In the genomic region with DNA sequence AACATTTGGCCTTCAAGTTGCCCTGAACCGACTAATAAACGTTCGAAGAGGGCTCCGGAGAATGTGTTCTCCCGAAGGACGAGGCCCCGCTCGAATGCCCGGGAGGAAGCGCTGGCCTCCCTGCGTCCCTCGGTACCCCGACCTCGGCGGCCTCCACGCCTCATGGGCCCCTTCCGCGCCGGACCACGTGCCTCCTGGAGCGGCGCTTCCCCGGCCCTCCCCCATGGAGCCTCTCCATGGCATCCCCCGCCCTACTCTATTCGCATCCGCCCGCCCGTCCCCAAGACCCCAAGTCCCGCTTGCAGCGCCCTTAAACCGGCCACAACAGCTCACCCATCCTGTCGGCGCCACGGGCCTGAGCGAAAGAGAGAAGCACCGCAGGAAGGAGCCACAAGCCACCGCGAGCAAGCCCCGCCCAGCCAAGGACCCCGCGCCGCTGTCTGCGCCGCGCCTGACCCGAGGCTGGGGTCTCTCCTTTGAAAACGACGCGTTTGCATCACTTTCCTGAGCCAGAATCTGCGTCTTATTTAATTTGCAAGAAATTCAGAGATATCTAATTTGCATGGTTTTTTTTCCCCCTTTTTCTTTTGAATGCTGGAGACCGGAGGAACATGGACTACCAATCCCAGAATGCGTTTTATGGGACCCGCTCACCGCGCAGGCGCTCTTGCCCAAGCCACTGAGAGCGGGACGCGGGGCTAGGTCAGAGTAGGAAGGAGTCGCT, we compare ENCODE assay signal across 1 cellular context.
TF ChIP-seq lines count a peak whose summit lies in the region.

TSS of gene RPS23 (minus strand) at position 368 of the 724 bp plus-strand sequence. CDS start at position 337, 31 bp downstream.

TF ChIP-seq in GM12878, 131 proteins besides CTCF, POLR2A, EP300 and RAD21 (continued from another document and continues in another):
- peak; percentile 65 for TF ChIP-seq GABPA (IDR thresholded peaks at IDR 0.05; ENCODE audit: low read depth)
- TF ChIP-seq, protein P1, sequence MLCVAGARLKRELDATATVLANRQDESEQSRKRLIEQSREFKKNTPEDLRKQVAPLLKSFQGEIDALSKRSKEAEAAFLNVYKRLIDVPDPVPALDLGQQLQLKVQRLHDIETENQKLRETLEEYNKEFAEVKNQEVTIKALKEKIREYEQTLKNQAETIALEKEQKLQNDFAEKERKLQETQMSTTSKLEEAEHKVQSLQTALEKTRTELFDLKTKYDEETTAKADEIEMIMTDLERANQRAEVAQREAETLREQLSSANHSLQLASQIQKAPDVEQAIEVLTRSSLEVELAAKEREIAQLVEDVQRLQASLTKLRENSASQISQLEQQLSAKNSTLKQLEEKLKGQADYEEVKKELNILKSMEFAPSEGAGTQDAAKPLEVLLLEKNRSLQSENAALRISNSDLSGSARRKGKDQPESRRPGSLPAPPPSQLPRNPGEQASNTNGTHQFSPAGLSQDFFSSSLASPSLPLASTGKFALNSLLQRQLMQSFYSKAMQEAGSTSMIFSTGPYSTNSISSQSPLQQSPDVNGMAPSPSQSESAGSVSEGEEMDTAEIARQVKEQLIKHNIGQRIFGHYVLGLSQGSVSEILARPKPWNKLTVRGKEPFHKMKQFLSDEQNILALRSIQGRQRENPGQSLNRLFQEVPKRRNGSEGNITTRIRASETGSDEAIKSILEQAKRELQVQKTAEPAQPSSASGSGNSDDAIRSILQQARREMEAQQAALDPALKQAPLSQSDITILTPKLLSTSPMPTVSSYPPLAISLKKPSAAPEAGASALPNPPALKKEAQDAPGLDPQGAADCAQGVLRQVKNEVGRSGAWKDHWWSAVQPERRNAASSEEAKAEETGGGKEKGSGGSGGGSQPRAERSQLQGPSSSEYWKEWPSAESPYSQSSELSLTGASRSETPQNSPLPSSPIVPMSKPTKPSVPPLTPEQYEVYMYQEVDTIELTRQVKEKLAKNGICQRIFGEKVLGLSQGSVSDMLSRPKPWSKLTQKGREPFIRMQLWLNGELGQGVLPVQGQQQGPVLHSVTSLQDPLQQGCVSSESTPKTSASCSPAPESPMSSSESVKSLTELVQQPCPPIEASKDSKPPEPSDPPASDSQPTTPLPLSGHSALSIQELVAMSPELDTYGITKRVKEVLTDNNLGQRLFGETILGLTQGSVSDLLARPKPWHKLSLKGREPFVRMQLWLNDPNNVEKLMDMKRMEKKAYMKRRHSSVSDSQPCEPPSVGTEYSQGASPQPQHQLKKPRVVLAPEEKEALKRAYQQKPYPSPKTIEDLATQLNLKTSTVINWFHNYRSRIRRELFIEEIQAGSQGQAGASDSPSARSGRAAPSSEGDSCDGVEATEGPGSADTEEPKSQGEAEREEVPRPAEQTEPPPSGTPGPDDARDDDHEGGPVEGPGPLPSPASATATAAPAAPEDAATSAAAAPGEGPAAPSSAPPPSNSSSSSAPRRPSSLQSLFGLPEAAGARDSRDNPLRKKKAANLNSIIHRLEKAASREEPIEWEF (IDR thresholded peaks at IDR 0.05; ENCODE audit: insufficient replicate concordance, low read depth, low read length): no peak
- TF ChIP-seq SUPT20H (IDR thresholded peaks at IDR 0.05; ENCODE audit: borderline replicate concordance, control insufficient read depth, low read depth, low read length): no peak
- TF ChIP-seq SIX5 (IDR thresholded peaks at IDR 0.05; ENCODE audit: low read depth, low read length, severe bottlenecking): peak; percentile 63
- TF ChIP-seq MTA2 (IDR thresholded peaks at IDR 0.05; ENCODE audit: low read depth): no peak
- 0 out of 2 replicates have a peak, but pooled peaks have one; percentile 54 for TF ChIP-seq CREB1 (IDR thresholded peaks at IDR 0.05; ENCODE audit: low read depth)
- TF ChIP-seq RUNX3 (IDR thresholded peaks at IDR 0.05; ENCODE audit: low read length): peak; percentile 77
- no peak for TF ChIP-seq JUNB (IDR thresholded peaks at IDR 0.05)
- peak; percentile 45; the same call in 1 of the 2 replicates for TF ChIP-seq ZNF592 (IDR thresholded peaks at IDR 0.05)
- TF ChIP-seq, protein P2, sequence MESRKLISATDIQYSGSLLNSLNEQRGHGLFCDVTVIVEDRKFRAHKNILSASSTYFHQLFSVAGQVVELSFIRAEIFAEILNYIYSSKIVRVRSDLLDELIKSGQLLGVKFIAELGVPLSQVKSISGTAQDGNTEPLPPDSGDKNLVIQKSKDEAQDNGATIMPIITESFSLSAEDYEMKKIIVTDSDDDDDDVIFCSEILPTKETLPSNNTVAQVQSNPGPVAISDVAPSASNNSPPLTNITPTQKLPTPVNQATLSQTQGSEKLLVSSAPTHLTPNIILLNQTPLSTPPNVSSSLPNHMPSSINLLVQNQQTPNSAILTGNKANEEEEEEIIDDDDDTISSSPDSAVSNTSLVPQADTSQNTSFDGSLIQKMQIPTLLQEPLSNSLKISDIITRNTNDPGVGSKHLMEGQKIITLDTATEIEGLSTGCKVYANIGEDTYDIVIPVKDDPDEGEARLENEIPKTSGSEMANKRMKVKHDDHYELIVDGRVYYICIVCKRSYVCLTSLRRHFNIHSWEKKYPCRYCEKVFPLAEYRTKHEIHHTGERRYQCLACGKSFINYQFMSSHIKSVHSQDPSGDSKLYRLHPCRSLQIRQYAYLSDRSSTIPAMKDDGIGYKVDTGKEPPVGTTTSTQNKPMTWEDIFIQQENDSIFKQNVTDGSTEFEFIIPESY (IDR thresholded peaks at IDR 0.05): peak; percentile 78; the same call in 1 of the 2 replicates
- peak; percentile 29; the same call in 1 of the 2 replicates for TF ChIP-seq LARP7 (IDR thresholded peaks at IDR 0.05)
- TF ChIP-seq MYC (IDR thresholded peaks at IDR 0.05; ENCODE audit: insufficient read depth, insufficient read length, insufficient replicate concordance, low read length, severe bottlenecking): peak; percentile 96
- peak; percentile 75; the same call in 1 of the 2 replicates for TF ChIP-seq MXI1 (IDR thresholded peaks at IDR 0.05; ENCODE audit: low read depth, low read length)
- TF ChIP-seq MEF2A (IDR thresholded peaks at IDR 0.05; ENCODE audit: insufficient read depth, low read depth, low read length): 0 out of 2 replicates have a peak, but pooled peaks have one; percentile 35
- TF ChIP-seq POU2F2 (IDR thresholded peaks at IDR 0.05; ENCODE audit: borderline replicate concordance, low read depth, low read length): peak; percentile 93; the same call in 2 of the 3 replicates
- peak; percentile 85 for TF ChIP-seq KLF5 (IDR thresholded peaks at IDR 0.05; ENCODE audit: partially characterized antibody)
- peak; percentile 74; the same call in 1 of the 2 replicates for TF ChIP-seq MAX (IDR thresholded peaks at IDR 0.05; ENCODE audit: low read depth, low read length)
- TF ChIP-seq, protein P3, sequence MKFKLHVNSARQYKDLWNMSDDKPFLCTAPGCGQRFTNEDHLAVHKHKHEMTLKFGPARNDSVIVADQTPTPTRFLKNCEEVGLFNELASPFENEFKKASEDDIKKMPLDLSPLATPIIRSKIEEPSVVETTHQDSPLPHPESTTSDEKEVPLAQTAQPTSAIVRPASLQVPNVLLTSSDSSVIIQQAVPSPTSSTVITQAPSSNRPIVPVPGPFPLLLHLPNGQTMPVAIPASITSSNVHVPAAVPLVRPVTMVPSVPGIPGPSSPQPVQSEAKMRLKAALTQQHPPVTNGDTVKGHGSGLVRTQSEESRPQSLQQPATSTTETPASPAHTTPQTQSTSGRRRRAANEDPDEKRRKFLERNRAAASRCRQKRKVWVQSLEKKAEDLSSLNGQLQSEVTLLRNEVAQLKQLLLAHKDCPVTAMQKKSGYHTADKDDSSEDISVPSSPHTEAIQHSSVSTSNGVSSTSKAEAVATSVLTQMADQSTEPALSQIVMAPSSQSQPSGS (IDR thresholded peaks at IDR 0.05; ENCODE audit: low read length): no peak
- TF ChIP-seq E4F1 (IDR thresholded peaks at IDR 0.05; ENCODE audit: borderline replicate concordance, partially characterized antibody): no peak
- TF ChIP-seq CBFB (IDR thresholded peaks at IDR 0.05; ENCODE audit: low read depth): peak; percentile 89; the same call in 1 of the 2 replicates
- TF ChIP-seq, protein P4, sequence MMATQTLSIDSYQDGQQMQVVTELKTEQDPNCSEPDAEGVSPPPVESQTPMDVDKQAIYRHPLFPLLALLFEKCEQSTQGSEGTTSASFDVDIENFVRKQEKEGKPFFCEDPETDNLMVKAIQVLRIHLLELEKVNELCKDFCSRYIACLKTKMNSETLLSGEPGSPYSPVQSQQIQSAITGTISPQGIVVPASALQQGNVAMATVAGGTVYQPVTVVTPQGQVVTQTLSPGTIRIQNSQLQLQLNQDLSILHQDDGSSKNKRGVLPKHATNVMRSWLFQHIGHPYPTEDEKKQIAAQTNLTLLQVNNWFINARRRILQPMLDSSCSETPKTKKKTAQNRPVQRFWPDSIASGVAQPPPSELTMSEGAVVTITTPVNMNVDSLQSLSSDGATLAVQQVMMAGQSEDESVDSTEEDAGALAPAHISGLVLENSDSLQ (IDR thresholded peaks at IDR 0.05): 0 out of 2 replicates have a peak, but pooled peaks have one; percentile 18
- TF ChIP-seq, protein P5, sequence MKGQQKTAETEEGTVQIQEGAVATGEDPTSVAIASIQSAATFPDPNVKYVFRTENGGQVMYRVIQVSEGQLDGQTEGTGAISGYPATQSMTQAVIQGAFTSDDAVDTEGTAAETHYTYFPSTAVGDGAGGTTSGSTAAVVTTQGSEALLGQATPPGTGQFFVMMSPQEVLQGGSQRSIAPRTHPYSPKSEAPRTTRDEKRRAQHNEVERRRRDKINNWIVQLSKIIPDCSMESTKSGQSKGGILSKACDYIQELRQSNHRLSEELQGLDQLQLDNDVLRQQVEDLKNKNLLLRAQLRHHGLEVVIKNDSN (IDR thresholded peaks at IDR 0.05; ENCODE audit: borderline replicate concordance, extremely low read length, insufficient read depth, low read depth, low read length): no peak
- no peak for TF ChIP-seq NFYA (IDR thresholded peaks at IDR 0.05; ENCODE audit: borderline replicate concordance, low read depth, low read length)
- no peak for TF ChIP-seq ETV6 (conservative IDR thresholded peaks at IDR 0.05 in 1 of 2, IDR thresholded peaks at IDR 0.05 in 1 of 2; ENCODE audit: borderline replicate concordance in 1 of 2, low read depth in 1 of 2)
- TF ChIP-seq, protein P6, sequence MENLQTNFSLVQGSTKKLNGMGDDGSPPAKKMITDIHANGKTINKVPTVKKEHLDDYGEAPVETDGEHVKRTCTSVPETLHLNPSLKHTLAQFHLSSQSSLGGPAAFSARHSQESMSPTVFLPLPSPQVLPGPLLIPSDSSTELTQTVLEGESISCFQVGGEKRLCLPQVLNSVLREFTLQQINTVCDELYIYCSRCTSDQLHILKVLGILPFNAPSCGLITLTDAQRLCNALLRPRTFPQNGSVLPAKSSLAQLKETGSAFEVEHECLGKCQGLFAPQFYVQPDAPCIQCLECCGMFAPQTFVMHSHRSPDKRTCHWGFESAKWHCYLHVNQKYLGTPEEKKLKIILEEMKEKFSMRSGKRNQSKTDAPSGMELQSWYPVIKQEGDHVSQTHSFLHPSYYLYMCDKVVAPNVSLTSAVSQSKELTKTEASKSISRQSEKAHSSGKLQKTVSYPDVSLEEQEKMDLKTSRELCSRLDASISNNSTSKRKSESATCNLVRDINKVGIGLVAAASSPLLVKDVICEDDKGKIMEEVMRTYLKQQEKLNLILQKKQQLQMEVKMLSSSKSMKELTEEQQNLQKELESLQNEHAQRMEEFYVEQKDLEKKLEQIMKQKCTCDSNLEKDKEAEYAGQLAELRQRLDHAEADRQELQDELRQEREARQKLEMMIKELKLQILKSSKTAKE (IDR thresholded peaks at IDR 0.05; ENCODE audit: low read depth, poor library complexity, severe bottlenecking): peak; percentile 45
- TF ChIP-seq HCFC1 (IDR thresholded peaks at IDR 0.05; ENCODE audit: low read length): peak; percentile 77
- peak; percentile 90 for TF ChIP-seq IKZF1 (conservative IDR thresholded peaks at IDR 0.05)
- peak; percentile 86; the same call in 1 of the 2 replicates for TF ChIP-seq SIN3A (IDR thresholded peaks at IDR 0.05; ENCODE audit: low read depth, low read length)
- peak; percentile 76 for TF ChIP-seq HDAC6 (IDR thresholded peaks at IDR 0.05; ENCODE audit: unreplicated experiment)
- no peak for TF ChIP-seq GATAD2B (conservative IDR thresholded peaks at IDR 0.05; ENCODE audit: low read depth)
- TF ChIP-seq RB1 (IDR thresholded peaks at IDR 0.05; ENCODE audit: borderline replicate concordance): peak; percentile 87; the same call in 1 of the 2 replicates
- TF ChIP-seq ZNF622 (IDR thresholded peaks at IDR 0.05): no peak
